1 cellular context compared by ENCODE assay signal in the genomic region with DNA sequence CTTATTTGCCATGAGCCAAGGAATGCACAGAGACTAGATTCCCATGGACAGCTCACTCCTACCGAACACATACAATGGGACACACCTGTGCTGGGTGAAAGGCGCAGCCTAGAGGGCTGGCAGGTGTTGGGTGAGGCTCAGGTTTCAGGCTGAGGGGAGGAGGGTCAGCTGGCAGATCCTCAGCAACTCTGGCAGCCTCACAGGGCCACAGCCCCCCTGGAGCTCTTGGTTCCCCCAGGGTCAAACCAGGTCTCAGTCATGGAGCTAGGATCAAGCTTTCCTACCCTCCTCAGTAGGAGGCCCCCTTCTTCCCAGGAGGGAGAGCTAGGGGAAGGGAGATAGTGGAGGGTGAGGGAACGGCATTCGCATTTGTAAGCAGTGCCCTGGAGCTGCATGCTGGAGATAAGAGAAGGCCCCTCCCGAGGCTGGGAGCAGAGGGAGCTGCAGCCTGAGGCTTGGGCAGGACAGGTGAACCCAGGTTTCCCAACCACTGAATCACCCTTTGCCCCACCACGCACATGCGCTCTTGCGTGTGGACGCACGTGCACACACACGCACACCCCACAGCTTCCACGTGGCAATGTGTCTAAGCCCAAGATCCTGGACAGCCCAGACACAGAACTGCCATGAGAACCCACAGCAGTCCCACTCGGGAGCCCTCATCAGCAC.
TF ChIP-seq lines count a peak whose summit lies in the region.

No MANE protein-coding gene starts in this region.

TF ChIP-seq in K562, 482 proteins besides CTCF, POLR2A, EP300 and RAD21 (continued from another document and continues in another):
- TF ChIP-seq, protein P1, sequence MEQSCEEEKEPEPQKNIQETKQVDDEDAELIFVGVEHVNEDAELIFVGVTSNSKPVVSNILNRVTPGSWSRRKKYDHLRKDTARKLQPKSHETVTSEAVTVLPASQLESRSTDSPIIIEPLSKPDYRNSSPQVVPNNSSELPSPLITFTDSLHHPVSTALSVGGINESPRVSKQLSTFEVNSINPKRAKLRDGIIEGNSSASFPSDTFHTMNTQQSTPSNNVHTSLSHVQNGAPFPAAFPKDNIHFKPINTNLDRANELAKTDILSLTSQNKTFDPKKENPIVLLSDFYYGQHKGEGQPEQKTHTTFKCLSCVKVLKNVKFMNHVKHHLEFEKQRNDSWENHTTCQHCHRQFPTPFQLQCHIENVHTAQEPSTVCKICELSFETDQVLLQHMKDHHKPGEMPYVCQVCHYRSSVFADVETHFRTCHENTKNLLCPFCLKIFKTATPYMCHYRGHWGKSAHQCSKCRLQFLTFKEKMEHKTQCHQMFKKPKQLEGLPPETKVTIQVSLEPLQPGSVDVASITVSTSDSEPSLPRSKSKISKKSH (CRISPR knock-in tag; IDR thresholded peaks at IDR 0.05) = no peak
- TF ChIP-seq, protein P2, sequence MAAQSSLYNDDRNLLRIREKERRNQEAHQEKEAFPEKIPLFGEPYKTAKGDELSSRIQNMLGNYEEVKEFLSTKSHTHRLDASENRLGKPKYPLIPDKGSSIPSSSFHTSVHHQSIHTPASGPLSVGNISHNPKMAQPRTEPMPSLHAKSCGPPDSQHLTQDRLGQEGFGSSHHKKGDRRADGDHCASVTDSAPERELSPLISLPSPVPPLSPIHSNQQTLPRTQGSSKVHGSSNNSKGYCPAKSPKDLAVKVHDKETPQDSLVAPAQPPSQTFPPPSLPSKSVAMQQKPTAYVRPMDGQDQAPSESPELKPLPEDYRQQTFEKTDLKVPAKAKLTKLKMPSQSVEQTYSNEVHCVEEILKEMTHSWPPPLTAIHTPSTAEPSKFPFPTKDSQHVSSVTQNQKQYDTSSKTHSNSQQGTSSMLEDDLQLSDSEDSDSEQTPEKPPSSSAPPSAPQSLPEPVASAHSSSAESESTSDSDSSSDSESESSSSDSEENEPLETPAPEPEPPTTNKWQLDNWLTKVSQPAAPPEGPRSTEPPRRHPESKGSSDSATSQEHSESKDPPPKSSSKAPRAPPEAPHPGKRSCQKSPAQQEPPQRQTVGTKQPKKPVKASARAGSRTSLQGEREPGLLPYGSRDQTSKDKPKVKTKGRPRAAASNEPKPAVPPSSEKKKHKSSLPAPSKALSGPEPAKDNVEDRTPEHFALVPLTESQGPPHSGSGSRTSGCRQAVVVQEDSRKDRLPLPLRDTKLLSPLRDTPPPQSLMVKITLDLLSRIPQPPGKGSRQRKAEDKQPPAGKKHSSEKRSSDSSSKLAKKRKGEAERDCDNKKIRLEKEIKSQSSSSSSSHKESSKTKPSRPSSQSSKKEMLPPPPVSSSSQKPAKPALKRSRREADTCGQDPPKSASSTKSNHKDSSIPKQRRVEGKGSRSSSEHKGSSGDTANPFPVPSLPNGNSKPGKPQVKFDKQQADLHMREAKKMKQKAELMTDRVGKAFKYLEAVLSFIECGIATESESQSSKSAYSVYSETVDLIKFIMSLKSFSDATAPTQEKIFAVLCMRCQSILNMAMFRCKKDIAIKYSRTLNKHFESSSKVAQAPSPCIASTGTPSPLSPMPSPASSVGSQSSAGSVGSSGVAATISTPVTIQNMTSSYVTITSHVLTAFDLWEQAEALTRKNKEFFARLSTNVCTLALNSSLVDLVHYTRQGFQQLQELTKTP (IDR thresholded peaks at IDR 0.05; ENCODE audit: low read depth in 1 of 2, partially characterized antibody in 2 of 2) = peak in 1 of 2 experiments; percentile 83
- TF ChIP-seq NR2F6 (CRISPR knock-in tag; IDR thresholded peaks at IDR 0.05) (no peak), ZNF143 (CRISPR knock-in tag; IDR thresholded peaks at IDR 0.05) (no peak), ZNF785 (CRISPR knock-in tag; IDR thresholded peaks at IDR 0.05) (no peak), CEBPB (tag; IDR thresholded peaks at IDR 0.05) (peak; percentile 91), NFIX (CRISPR knock-in tag; IDR thresholded peaks at IDR 0.05; ENCODE audit: low read depth) (no peak), SOX6 (IDR thresholded peaks at IDR 0.05) (peak; percentile 87), POLR3G (IDR thresholded peaks at IDR 0.05; ENCODE audit: extremely low read depth, insufficient read length, insufficient replicate concordance) (no peak), ZFX (CRISPR knock-in tag; IDR thresholded peaks at IDR 0.05) (0 out of 2 replicates have a peak, but pooled peaks have one; percentile 40), CBX3 (IDR thresholded peaks at IDR 0.05; ENCODE audit: borderline replicate concordance in 1 of 2, low read length in 2 of 2) (no peak; a peak in 1 of 3 replicates), MYNN (IDR thresholded peaks at IDR 0.05) (peak; percentile 94), MYNN (CRISPR knock-in tag; IDR thresholded peaks at IDR 0.05) (no peak), CC2D1A (IDR thresholded peaks at IDR 0.05) (peak; percentile 85; the same call in 1 of the 2 replicates), KAT2B (IDR thresholded peaks at IDR 0.05; ENCODE audit: low read depth, low read length) (no peak), ATF1 (CRISPR knock-in tag; IDR thresholded peaks at IDR 0.05) (no peak), ATF1 (tag; IDR thresholded peaks at IDR 0.05) (peak; percentile 55), ESRRA (IDR thresholded peaks at IDR 0.05; ENCODE audit: borderline replicate concordance, low read depth) (peak; percentile 51; the same call in 1 of the 2 replicates), ZNF644 (tag; IDR thresholded peaks at IDR 0.05; ENCODE audit: low read depth) (no peak), SNIP1 (IDR thresholded peaks at IDR 0.05; ENCODE audit: low read depth) (no peak), HDAC8 (tag; IDR thresholded peaks at IDR 0.05) (peak; percentile 16; the same call in 1 of the 2 replicates), ZNF232 (CRISPR knock-in tag; IDR thresholded peaks at IDR 0.05) (0 out of 2 replicates have a peak, but pooled peaks have one; percentile 31), ZNF347 (CRISPR knock-in tag; IDR thresholded peaks at IDR 0.05; ENCODE audit: low read depth) (no peak), RBM22 (IDR thresholded peaks at IDR 0.05; ENCODE audit: low read depth, low read length, poor library complexity, severe bottlenecking) (no peak), PCBP1 (IDR thresholded peaks at IDR 0.05; ENCODE audit: low read depth, low read length, poor library complexity, severe bottlenecking) (no peak), SRSF3 (IDR thresholded peaks at IDR 0.05; ENCODE audit: insufficient read depth, low read length) (no peak), SRSF9 (IDR thresholded peaks at IDR 0.05; ENCODE audit: borderline replicate concordance, low read depth, low read length) (no peak), CAMTA2 (CRISPR knock-in tag; conservative IDR thresholded peaks at IDR 0.05) (no peak), RBFOX2 (IDR thresholded peaks at IDR 0.05; ENCODE audit: low read depth, low read length) (peak; percentile 47), MTA1 (IDR thresholded peaks at IDR 0.05; ENCODE audit: borderline replicate concordance) (peak; percentile 76), PHF21A (IDR thresholded peaks at IDR 0.05; ENCODE audit: borderline replicate concordance, low read depth) (peak; percentile 48; the same call in 1 of the 2 replicates), ZNF384 (IDR thresholded peaks at IDR 0.05; ENCODE audit: low read depth, low read length) (no peak; the same call in none of the 2 replicates), NCOR1 (IDR thresholded peaks at IDR 0.05) (peak; percentile 95), SREBF1 (IDR thresholded peaks at IDR 0.05; ENCODE audit: borderline replicate concordance, low read depth, low read length) (no peak), HNRNPL (IDR thresholded peaks at IDR 0.05; ENCODE audit: low read depth, low read length) (no peak), THRAP3 (IDR thresholded peaks at IDR 0.05; ENCODE audit: borderline replicate concordance) (no peak), GATA2 (CRISPR knock-in tag; IDR thresholded peaks at IDR 0.05) (peak; percentile 91), IRF2 (CRISPR knock-in tag; IDR thresholded peaks at IDR 0.05) (no peak)
- TF ChIP-seq, protein P3, sequence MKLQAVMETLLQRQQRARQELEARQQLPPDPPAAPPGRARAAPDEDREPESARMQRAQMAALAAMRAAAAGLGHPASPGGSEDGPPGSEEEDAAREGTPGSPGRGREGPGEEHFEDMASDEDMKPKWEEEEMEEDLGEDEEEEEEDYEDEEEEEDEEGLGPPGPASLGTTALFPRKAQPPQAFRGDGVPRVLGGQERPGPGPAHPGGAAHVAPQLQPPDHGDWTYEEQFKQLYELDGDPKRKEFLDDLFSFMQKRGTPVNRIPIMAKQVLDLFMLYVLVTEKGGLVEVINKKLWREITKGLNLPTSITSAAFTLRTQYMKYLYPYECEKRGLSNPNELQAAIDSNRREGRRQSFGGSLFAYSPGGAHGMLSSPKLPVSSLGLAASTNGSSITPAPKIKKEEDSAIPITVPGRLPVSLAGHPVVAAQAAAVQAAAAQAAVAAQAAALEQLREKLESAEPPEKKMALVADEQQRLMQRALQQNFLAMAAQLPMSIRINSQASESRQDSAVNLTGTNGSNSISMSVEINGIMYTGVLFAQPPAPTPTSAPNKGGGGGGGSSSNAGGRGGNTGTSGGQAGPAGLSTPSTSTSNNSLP (IDR thresholded peaks at IDR 0.05; ENCODE audit: borderline replicate concordance, low read depth, low read length) = peak; percentile 58; the same call in 1 of the 2 replicates
- TF ChIP-seq, protein P4, sequence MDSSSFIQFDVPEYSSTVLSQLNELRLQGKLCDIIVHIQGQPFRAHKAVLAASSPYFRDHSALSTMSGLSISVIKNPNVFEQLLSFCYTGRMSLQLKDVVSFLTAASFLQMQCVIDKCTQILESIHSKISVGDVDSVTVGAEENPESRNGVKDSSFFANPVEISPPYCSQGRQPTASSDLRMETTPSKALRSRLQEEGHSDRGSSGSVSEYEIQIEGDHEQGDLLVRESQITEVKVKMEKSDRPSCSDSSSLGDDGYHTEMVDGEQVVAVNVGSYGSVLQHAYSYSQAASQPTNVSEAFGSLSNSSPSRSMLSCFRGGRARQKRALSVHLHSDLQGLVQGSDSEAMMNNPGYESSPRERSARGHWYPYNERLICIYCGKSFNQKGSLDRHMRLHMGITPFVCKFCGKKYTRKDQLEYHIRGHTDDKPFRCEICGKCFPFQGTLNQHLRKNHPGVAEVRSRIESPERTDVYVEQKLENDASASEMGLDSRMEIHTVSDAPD (CRISPR knock-in tag; IDR thresholded peaks at IDR 0.05) = no peak
- TF ChIP-seq, protein P5, sequence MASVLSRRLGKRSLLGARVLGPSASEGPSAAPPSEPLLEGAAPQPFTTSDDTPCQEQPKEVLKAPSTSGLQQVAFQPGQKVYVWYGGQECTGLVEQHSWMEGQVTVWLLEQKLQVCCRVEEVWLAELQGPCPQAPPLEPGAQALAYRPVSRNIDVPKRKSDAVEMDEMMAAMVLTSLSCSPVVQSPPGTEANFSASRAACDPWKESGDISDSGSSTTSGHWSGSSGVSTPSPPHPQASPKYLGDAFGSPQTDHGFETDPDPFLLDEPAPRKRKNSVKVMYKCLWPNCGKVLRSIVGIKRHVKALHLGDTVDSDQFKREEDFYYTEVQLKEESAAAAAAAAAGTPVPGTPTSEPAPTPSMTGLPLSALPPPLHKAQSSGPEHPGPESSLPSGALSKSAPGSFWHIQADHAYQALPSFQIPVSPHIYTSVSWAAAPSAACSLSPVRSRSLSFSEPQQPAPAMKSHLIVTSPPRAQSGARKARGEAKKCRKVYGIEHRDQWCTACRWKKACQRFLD (CRISPR knock-in tag; IDR thresholded peaks at IDR 0.05) = peak; percentile 87
- TF ChIP-seq, protein P6, sequence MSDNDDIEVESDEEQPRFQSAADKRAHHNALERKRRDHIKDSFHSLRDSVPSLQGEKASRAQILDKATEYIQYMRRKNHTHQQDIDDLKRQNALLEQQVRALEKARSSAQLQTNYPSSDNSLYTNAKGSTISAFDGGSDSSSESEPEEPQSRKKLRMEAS (CRISPR knock-in tag; IDR thresholded peaks at IDR 0.05) = peak; percentile 96
- TF ChIP-seq, protein P7, sequence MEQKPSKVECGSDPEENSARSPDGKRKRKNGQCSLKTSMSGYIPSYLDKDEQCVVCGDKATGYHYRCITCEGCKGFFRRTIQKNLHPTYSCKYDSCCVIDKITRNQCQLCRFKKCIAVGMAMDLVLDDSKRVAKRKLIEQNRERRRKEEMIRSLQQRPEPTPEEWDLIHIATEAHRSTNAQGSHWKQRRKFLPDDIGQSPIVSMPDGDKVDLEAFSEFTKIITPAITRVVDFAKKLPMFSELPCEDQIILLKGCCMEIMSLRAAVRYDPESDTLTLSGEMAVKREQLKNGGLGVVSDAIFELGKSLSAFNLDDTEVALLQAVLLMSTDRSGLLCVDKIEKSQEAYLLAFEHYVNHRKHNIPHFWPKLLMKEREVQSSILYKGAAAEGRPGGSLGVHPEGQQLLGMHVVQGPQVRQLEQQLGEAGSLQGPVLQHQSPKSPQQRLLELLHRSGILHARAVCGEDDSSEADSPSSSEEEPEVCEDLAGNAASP (IDR thresholded peaks at IDR 0.05) = peak; percentile 75
- TF ChIP-seq, protein P8, sequence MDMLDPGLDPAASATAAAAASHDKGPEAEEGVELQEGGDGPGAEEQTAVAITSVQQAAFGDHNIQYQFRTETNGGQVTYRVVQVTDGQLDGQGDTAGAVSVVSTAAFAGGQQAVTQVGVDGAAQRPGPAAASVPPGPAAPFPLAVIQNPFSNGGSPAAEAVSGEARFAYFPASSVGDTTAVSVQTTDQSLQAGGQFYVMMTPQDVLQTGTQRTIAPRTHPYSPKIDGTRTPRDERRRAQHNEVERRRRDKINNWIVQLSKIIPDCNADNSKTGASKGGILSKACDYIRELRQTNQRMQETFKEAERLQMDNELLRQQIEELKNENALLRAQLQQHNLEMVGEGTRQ (CRISPR knock-in tag; IDR thresholded peaks at IDR 0.05) = no peak
- TF ChIP-seq, protein P9, sequence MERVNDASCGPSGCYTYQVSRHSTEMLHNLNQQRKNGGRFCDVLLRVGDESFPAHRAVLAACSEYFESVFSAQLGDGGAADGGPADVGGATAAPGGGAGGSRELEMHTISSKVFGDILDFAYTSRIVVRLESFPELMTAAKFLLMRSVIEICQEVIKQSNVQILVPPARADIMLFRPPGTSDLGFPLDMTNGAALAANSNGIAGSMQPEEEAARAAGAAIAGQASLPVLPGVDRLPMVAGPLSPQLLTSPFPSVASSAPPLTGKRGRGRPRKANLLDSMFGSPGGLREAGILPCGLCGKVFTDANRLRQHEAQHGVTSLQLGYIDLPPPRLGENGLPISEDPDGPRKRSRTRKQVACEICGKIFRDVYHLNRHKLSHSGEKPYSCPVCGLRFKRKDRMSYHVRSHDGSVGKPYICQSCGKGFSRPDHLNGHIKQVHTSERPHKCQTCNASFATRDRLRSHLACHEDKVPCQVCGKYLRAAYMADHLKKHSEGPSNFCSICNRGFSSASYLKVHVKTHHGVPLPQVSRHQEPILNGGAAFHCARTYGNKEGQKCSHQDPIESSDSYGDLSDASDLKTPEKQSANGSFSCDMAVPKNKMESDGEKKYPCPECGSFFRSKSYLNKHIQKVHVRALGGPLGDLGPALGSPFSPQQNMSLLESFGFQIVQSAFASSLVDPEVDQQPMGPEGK (CRISPR knock-in tag; IDR thresholded peaks at IDR 0.05; ENCODE audit: borderline replicate concordance) = no peak
- TF ChIP-seq, protein P10, sequence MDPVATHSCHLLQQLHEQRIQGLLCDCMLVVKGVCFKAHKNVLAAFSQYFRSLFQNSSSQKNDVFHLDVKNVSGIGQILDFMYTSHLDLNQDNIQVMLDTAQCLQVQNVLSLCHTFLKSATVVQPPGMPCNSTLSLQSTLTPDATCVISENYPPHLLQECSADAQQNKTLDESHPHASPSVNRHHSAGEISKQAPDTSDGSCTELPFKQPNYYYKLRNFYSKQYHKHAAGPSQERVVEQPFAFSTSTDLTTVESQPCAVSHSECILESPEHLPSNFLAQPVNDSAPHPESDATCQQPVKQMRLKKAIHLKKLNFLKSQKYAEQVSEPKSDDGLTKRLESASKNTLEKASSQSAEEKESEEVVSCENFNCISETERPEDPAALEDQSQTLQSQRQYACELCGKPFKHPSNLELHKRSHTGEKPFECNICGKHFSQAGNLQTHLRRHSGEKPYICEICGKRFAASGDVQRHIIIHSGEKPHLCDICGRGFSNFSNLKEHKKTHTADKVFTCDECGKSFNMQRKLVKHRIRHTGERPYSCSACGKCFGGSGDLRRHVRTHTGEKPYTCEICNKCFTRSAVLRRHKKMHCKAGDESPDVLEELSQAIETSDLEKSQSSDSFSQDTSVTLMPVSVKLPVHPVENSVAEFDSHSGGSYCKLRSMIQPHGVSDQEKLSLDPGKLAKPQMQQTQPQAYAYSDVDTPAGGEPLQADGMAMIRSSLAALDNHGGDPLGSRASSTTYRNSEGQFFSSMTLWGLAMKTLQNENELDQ (CRISPR knock-in tag; IDR thresholded peaks at IDR 0.05; ENCODE audit: borderline replicate concordance) = no peak
